In the genomic region with DNA sequence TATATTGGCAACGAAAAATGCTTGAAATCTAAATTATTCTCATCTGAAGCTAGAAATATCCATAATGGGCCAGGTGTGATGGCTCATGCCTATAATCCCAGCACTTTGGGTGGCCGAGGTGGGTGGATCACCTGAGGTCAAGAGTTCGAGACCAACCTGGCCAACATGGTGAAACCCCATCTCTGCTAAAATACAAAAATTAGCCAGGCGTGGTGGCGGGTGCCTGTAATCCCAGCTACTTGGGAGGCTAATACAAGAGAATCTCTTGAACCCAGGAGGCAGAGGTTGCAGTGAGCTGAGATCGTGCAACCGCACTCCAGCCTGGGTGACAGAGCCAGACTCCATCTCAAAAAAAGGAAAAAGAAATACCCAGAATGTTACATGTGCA, we compare ENCODE assay signal across 8 cellular contexts. TPM values are rescaled to one million over a fixed set of nuclear protein-coding genes. Genes with fewer than 3 reads are reported as not detected.
DNase-seq lines count a peak whose midpoint lies in the region; ATAC-seq, FAIRE-seq and TF ChIP-seq lines count a peak whose summit lies in the region.
"Not testable (repeated sequence)": the region's sequence is repeated elsewhere in the genome, so short reads cannot be mapped to it uniquely, and the experiment has no call there.
"Had no signal": no experiment of that assay in that cellular context is flagged by ENCODE, and none has a peak within 500 bp of the region (broad histone marks: within the 10 kb centered on the region; RNA-seq: fewer than 3 reads in every experiment).

No MANE protein-coding gene starts in this region.

- FAIRE-seq in HepG2 (lab: Jason Lieb, UNC), result not testable (repeated sequence)

- H3K4me3 ChIP-seq in HepG2 (replicated peaks in 1 of 3; ENCODE audit: insufficient read depth in 1 of 3, low read depth in 2 of 3, low read length in 3 of 3); stomach: not testable (repeated sequence)

- ATAC-seq in HepG2, sciatic nerve: not testable (repeated sequence)

- not testable (repeated sequence) for H3K27me3 ChIP-seq in HepG2 (ENCODE audit: control insufficient read depth in 1 of 2, insufficient read depth in 2 of 2, low read length in 2 of 2); stomach

- intact Hi-C loops in cardiac septum (cut with DNase I); HepG2 (cut with micrococcal nuclease; ENCODE audit: unreplicated experiment); sciatic nerve (cut with DNase I); stomach (cut with DNase I; ENCODE audit: low total_unique reads): not testable (repeated sequence)

- not testable (repeated sequence) for H2AFZ ChIP-seq in HepG2 (ENCODE audit: low read length)

- peaks cover 76% of the 10 kb centered on the region for H3K4me1 ChIP-seq in HepG2 (ENCODE audit: insufficient read depth, low read length)
- H3K4me1 ChIP-seq in stomach, result not testable (repeated sequence)

- not testable (repeated sequence) for H3K27ac ChIP-seq in HepG2 (ENCODE audit: extremely low read length, insufficient read depth, low read length); stomach

- CTCF ChIA-PET in HepG2 (lab: Yijun Ruan, JAX; ENCODE audit: low intra/inter-chr PET ratio, low total read pairs), result not testable (repeated sequence)

- TF ChIP-seq CTCF in HepG2 (CRISPR knock-in tag; IDR thresholded peaks at IDR 0.05); stomach (IDR thresholded peaks at IDR 0.05): not testable (repeated sequence)

- not testable (repeated sequence) for H3K36me3 ChIP-seq in HepG2 (replicated peaks in 1 of 2; ENCODE audit: control insufficient read depth in 1 of 2, insufficient read depth in 2 of 2, low read length in 2 of 2); stomach

- peak; percentile 4 for DNase-seq in activated CD8-positive, alpha-beta memory T cell treated with anti-CD3 and anti-CD28 coated beads, Interleukin-2, amount 50 U/mL, for 48 hours
- DNase-seq in cardiac septum (ENCODE audit: low spot score) (peak; percentile 31), sciatic nerve (ENCODE audit: low spot score) (peak; percentile 6), stomach (peak; percentile 2)
- not testable (repeated sequence) for DNase-seq in HepG2 (ENCODE audit: low spot score)

- not testable (repeated sequence) for BruUV-seq in HepG2 (replicated peaks; lab: Mats Ljungman, UMichigan)

- not testable (repeated sequence) for TF ChIP-seq EP300 in HepG2 (IDR thresholded peaks at IDR 0.05; ENCODE audit: low read depth in 2 of 2, low read length in 2 of 2); HepG2 (CRISPR knock-in tag; IDR thresholded peaks at IDR 0.05; ENCODE audit: borderline replicate concordance); stomach (IDR thresholded peaks at IDR 0.05)

- H3K4me2 ChIP-seq in HepG2 (ENCODE audit: low read depth, low read length), result not testable (repeated sequence)

- TF ChIP-seq RAD21 in HepG2 (CRISPR knock-in tag; IDR thresholded peaks at IDR 0.05), result not testable (repeated sequence)

- POLR2A ChIA-PET in HepG2 (lab: Yijun Ruan, JAX), result interaction anchor here (1.2 to 5.1 kb wide), 3 partner anchors 11 to 16 kb away, joined by 3 to 53 read pairs (median 12); partner anchors contain the start of gene NKD1

- TF ChIP-seq POLR2A in HepG2 (IDR thresholded peaks at IDR 0.05; ENCODE audit: insufficient read depth in 1 of 2, low read depth in 2 of 2, low read length in 2 of 2); stomach (IDR thresholded peaks at IDR 0.05): not testable (repeated sequence)

- not testable (repeated sequence) for H3K79me2 ChIP-seq in HepG2 (ENCODE audit: insufficient read depth, low read length)

- not testable (repeated sequence) for H3K9me3 ChIP-seq in HepG2 (ENCODE audit: low read length); stomach

- WGBS in HepG2 (ENCODE audit: low lambda C conversion rate), result 97% methylated on average over 7 of the region's 7 CpGs
- 88 to 95% (median 90%) methylated on average over 7 of the region's 7 CpGs for WGBS in stomach, 5 donors

- not testable (repeated sequence) for H3K9ac ChIP-seq in HepG2 (ENCODE audit: insufficient read depth, low read depth, low read length)

- in situ Hi-C loops in HepG2 (cut with HindIII; ENCODE audit: extremely low pct_ligation_motif_present, low pct_unique_long_range_greater_than_20kb), result not testable (repeated sequence)

- H4K20me1 ChIP-seq in HepG2 (ENCODE audit: insufficient read depth, low read length), result not testable (repeated sequence)

TF ChIP-seq in HepG2, 621 proteins besides CTCF, POLR2A, EP300 and RAD21:
- TF ChIP-seq AGO2 (optimal IDR thresholded peaks at IDR 0.05; ENCODE audit: low read depth, low read length), result peak; percentile 0
- 0 out of 2 replicates have a peak, but pooled peaks have one; percentile 2 for TF ChIP-seq POLR2G (IDR thresholded peaks at IDR 0.05; ENCODE audit: low read depth, low read length)
- 0 out of 2 replicates have a peak, but pooled peaks have one; percentile 2 for TF ChIP-seq IKZF5 (CRISPR knock-in tag; IDR thresholded peaks at IDR 0.05)

RNA-seq across cellular contexts. Expression of gene NKD1, which starts 11.9 kb away (rescaled TPM):
- total RNA-seq in cardiac septum (0.40 TPM), HepG2 (2016; rRNA removed; fragmentation: Illumina TruSeq; extraction: Trizol) (59.0 and 70.4 TPM in 2 replicates), sciatic nerve (37.0 TPM), stomach (100 to 1,000 TPM in 1 of 5 donors, 1 to 10 TPM in 4; 1.2 to 284 (median 6.4) TPM)
- total RNA-seq in HepG2 (2016; cell fraction: cytosol; rRNA removed; fragmentation: Illumina TruSeq; extraction: Trizol; ENCODE audit: low read depth), result 19.9 and 25.5 TPM in 2 replicates
- 50.0 and 70.7 TPM in 2 replicates for total RNA-seq in HepG2 (2016; cell fraction: insoluble cytoplasmic fraction; rRNA removed; fragmentation: Illumina TruSeq; extraction: Trizol)
- 136 and 148 TPM in 2 replicates for total RNA-seq in HepG2 (2016; cell fraction: membrane; rRNA removed; fragmentation: Illumina TruSeq; extraction: Trizol)
- 61.9 and 70.6 TPM in 2 replicates for total RNA-seq in HepG2 (2016; cell fraction: nucleus; rRNA removed; fragmentation: Illumina TruSeq; extraction: Trizol)
- polyA plus RNA-seq in HepG2 (2011; rRNA removed) (86.1 and 121 TPM in 2 replicates), stomach (1 to 10 TPM in 2 of 3 donors, under 1 TPM in 1; 0.44 to 2.0 (median 1.5) TPM)
- 22.3 and 49.7 TPM in 2 replicates for polyA plus RNA-seq in HepG2 (2011; cell fraction: cytosol; rRNA removed)
- polyA plus RNA-seq in HepG2 (2011; cell fraction: nucleus; rRNA removed), result 150 and 275 TPM in 2 replicates
- polyA plus RNA-seq in HepG2 (2012), result 58.7 and 76.3 TPM in 2 replicates
- polyA plus RNA-seq in HepG2 (2016; cell fraction: cytosol; fragmentation: Illumina TruSeq; extraction: Trizol; ENCODE audit: low read depth), result 106 and 127 TPM in 2 replicates
- 95.8 and 124 TPM in 2 replicates for polyA plus RNA-seq in HepG2 (2016; cell fraction: insoluble cytoplasmic fraction; fragmentation: Illumina TruSeq; extraction: Trizol; ENCODE audit: low read depth)
- 156 and 170 TPM in 2 replicates for polyA plus RNA-seq in HepG2 (2016; cell fraction: membrane; fragmentation: Illumina TruSeq; extraction: Trizol; ENCODE audit: low read depth)
- polyA plus RNA-seq in HepG2 (2016; cell fraction: nucleus; fragmentation: Illumina TruSeq; extraction: Trizol; ENCODE audit: insufficient read depth, low read depth), result 155 and 169 TPM in 2 replicates
- 0.02 and 110 TPM in 2 replicates for polyA minus RNA-seq in HepG2 (2011; rRNA and poly(A)+ RNA removed; ENCODE audit: low replicate concordance)
- polyA minus RNA-seq in HepG2 (2011; cell fraction: cytosol; rRNA and poly(A)+ RNA removed), result 14.3 and 28.8 TPM in 2 replicates
- 43.1 and 57.6 TPM in 2 replicates for polyA minus RNA-seq in HepG2 (2011; cell fraction: nucleus; rRNA and poly(A)+ RNA removed)
- total RNA-seq: G401 had no signal
- polyA plus RNA-seq: AG04450, CD14-positive monocyte had no signal
